In the genomic region with DNA sequence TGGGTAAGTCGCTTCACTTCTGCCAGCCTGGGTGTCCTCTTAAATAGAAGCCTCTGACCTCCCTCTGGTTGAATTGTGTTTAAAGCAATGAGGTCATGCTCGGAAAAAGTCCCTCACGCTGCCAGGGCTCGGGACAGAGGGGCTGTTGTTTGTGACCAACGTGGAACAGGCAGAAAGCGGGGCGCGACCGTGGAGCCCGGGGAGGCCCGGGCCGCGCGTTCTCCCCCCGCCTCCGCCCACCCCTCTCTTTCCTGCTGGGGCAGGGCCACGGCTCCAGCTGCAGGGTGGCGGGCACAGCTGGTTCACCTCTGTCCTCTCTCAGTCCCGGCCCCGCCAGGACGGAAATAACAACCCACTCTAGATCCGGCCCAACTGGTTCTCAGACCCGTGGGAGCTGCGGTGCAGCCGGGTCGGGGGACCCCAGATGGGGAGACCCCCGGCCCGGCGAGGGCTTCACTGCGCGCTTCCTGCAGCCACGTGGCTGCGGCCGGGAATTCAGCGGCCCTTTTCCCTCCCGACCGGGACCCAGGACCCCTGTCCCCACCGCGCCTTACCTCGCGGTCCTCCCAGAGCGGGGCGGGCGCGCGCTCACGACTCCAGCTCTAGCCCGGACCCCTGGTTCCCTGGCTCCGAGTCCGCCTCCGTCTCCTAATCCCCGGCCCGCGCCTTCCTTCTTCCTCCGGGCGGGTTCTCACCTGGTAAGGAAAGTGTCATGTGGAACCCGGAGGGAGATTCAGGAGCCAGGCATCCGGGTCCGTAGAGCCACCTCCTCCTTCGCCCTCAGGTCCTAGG, we compare ENCODE assay signal across 8 cellular contexts. TPM values are rescaled to one million over a fixed set of nuclear protein-coding genes. Genes with fewer than 3 reads are reported as not detected.
DNase-seq lines count a peak whose midpoint lies in the region; ATAC-seq, FAIRE-seq and TF ChIP-seq lines count a peak whose summit lies in the region.

No MANE protein-coding gene starts in this region.

- H3K27me3 ChIP-seq in HepG2 (ENCODE audit: control insufficient read depth in 1 of 2, insufficient read depth in 2 of 2, low read length in 2 of 2) = no peaks in the 10 kb centered on the region; a peak in 1 of 5 replicates

- no peaks in the 10 kb centered on the region for H4K20me1 ChIP-seq in HepG2 (ENCODE audit: insufficient read depth, low read length)

- CTCF ChIA-PET in HepG2 (lab: Yijun Ruan, JAX; ENCODE audit: low intra/inter-chr PET ratio, low total read pairs) = no interaction called here

- BruUV-seq in HepG2 (replicated peaks; lab: Mats Ljungman, UMichigan) = no TSS peak

- H3K4me2 ChIP-seq in HepG2 (ENCODE audit: low read depth, low read length) = peak overlapping the region; percentile 61

- peak overlapping the region; percentile 63 for H3K4me3 ChIP-seq in coronary artery
- H3K4me3 ChIP-seq in HepG2 (replicated peaks in 1 of 3; ENCODE audit: insufficient read depth in 1 of 3, low read depth in 2 of 3, low read length in 3 of 3) = peak overlapping the region; percentile 25 to 59 (median 39); a peak in 4 of 6 replicates

- H3K9me3 ChIP-seq in HepG2 (ENCODE audit: low read length) = no peaks in the 10 kb centered on the region

- peak overlapping the region; percentile 40; the same call in 1 of the 2 replicates for H3K9ac ChIP-seq in HepG2 (ENCODE audit: insufficient read depth, low read depth, low read length)

- ATAC-seq in HepG2 = peak; percentile 36

- peaks cover 19% of the 10 kb centered on the region for H3K4me1 ChIP-seq in HepG2 (ENCODE audit: insufficient read depth, low read length)

- no peak for FAIRE-seq in HepG2 (lab: Jason Lieb, UNC)

- 55% methylated on average over 18 of the region's 60 CpGs for WGBS in HepG2 (ENCODE audit: low lambda C conversion rate)

- POLR2A ChIA-PET in HepG2 (lab: Yijun Ruan, JAX) = no interaction called here

- TF ChIP-seq RAD21 in HepG2 (CRISPR knock-in tag; IDR thresholded peaks at IDR 0.05) = no peak

- no peak overlapping the region for H2AFZ ChIP-seq in HepG2 (ENCODE audit: low read length)

- in situ Hi-C loops in HepG2 (cut with HindIII; ENCODE audit: extremely low pct_ligation_motif_present, low pct_unique_long_range_greater_than_20kb) = loop anchor here (10.0 kb wide), 1 partner anchor 204 kb away; no protein-coding TSS in a partner anchor

- H3K79me2 ChIP-seq in HepG2 (ENCODE audit: insufficient read depth, low read length) = no peaks in the 10 kb centered on the region

- TF ChIP-seq EP300 in HepG2 (IDR thresholded peaks at IDR 0.05; ENCODE audit: low read depth in 2 of 2, low read length in 2 of 2) = no peak
- no peak for TF ChIP-seq EP300 in HepG2 (CRISPR knock-in tag; IDR thresholded peaks at IDR 0.05; ENCODE audit: borderline replicate concordance)

- no peaks in the 10 kb centered on the region for H3K36me3 ChIP-seq in HepG2 (replicated peaks in 1 of 2; ENCODE audit: control insufficient read depth in 1 of 2, insufficient read depth in 2 of 2, low read length in 2 of 2)

- TF ChIP-seq CTCF in coronary artery (IDR thresholded peaks at IDR 0.05) (no peak), HepG2 (CRISPR knock-in tag; IDR thresholded peaks at IDR 0.05) (no peak)

- intact Hi-C loops in HepG2 (cut with micrococcal nuclease; ENCODE audit: unreplicated experiment) = no loop called here

- peak; percentile 29 for DNase-seq in NCI-H69 (lab: John Stamatoyannopoulos, UW)
- no peak for DNase-seq in coronary artery (ENCODE audit: low spot score)
- no peak for DNase-seq in HepG2 (ENCODE audit: low spot score)
- DNase-seq in superior temporal gyrus (ENCODE audit: extremely low spot score) = peak; percentile 49
- DNase-seq in NCI-H510A (lab: John Stamatoyannopoulos, UW) = no peak
- no peak for DNase-seq in NCI-H345 (lab: John Stamatoyannopoulos, UW)
- DNase-seq in GF-D8 (lab: John Stamatoyannopoulos, UW) = no peak
- no peak for DNase-seq in NOMO-1 treated with DMSO at 0.1 percent for 48 hours (lab: John Stamatoyannopoulos, UW; ENCODE audit: unreplicated experiment)

- H3K27ac ChIP-seq in coronary artery (peak overlapping the region; percentile 66 to 75), HepG2 (ENCODE audit: extremely low read length, insufficient read depth, low read length) (no peak overlapping the region)

- TF ChIP-seq POLR2A in HepG2 (IDR thresholded peaks at IDR 0.05; ENCODE audit: insufficient read depth in 1 of 2, low read depth in 2 of 2, low read length in 2 of 2) = no peak

RNA-seq across cellular contexts. Expression of a gene that starts 1.9 kb away (rescaled TPM):
- 0.83 and 1.6 TPM in 2 replicates for total RNA-seq in HepG2 (2016; rRNA removed; fragmentation: Illumina TruSeq; extraction: Trizol)
- total RNA-seq in HepG2 (2016; cell fraction: cytosol; rRNA removed; fragmentation: Illumina TruSeq; extraction: Trizol; ENCODE audit: low read depth) = 1.4 and 3.2 TPM in 2 replicates
- total RNA-seq in HepG2 (2016; cell fraction: insoluble cytoplasmic fraction; rRNA removed; fragmentation: Illumina TruSeq; extraction: Trizol) = 1.00 and 1.6 TPM in 2 replicates
- 1.4 and 1.9 TPM in 2 replicates for total RNA-seq in HepG2 (2016; cell fraction: membrane; rRNA removed; fragmentation: Illumina TruSeq; extraction: Trizol)
- total RNA-seq in HepG2 (2016; cell fraction: nucleus; rRNA removed; fragmentation: Illumina TruSeq; extraction: Trizol) = not detected in 2 replicates
- 0.34 and 0.41 TPM in 2 replicates for polyA plus RNA-seq in HepG2 (2011; rRNA removed)
- polyA plus RNA-seq in HepG2 (2011; cell fraction: cytosol; rRNA removed) = 0.37 and 0.90 TPM in 2 replicates
- polyA plus RNA-seq in HepG2 (2011; cell fraction: nucleus; rRNA removed) = 0.35 and 0.56 TPM in 2 replicates
- polyA plus RNA-seq in HepG2 (2012) = 0.92 and 0.97 TPM in 2 replicates
- 2.2 and 4.1 TPM in 2 replicates for polyA plus RNA-seq in HepG2 (2016; cell fraction: cytosol; fragmentation: Illumina TruSeq; extraction: Trizol; ENCODE audit: low read depth)
- polyA plus RNA-seq in HepG2 (2016; cell fraction: insoluble cytoplasmic fraction; fragmentation: Illumina TruSeq; extraction: Trizol; ENCODE audit: low read depth) = 2.3 and 3.1 TPM in 2 replicates
- 4.7 and 5.9 TPM in 2 replicates for polyA plus RNA-seq in HepG2 (2016; cell fraction: membrane; fragmentation: Illumina TruSeq; extraction: Trizol; ENCODE audit: low read depth)
- 1.2 and 2.4 TPM in 2 replicates for polyA plus RNA-seq in HepG2 (2016; cell fraction: nucleus; fragmentation: Illumina TruSeq; extraction: Trizol; ENCODE audit: insufficient read depth, low read depth)
- polyA minus RNA-seq in HepG2 (2011; rRNA and poly(A)+ RNA removed; ENCODE audit: low replicate concordance) = 0.54 TPM in 1 of 2 replicates, not detected in the other
- polyA minus RNA-seq in HepG2 (2011; cell fraction: cytosol; rRNA and poly(A)+ RNA removed) = 0.79 TPM in 1 of 2 replicates, not detected in the other
- not detected in 2 replicates for polyA minus RNA-seq in HepG2 (2011; cell fraction: nucleus; rRNA and poly(A)+ RNA removed)

RNA-seq across cellular contexts. Expression of a gene that starts 7.6 kb away (rescaled TPM):
- total RNA-seq in HepG2 (2016; rRNA removed; fragmentation: Illumina TruSeq; extraction: Trizol) = 1.5 and 2.9 TPM in 2 replicates
- 0.88 and 1.1 TPM in 2 replicates for total RNA-seq in HepG2 (2016; cell fraction: cytosol; rRNA removed; fragmentation: Illumina TruSeq; extraction: Trizol; ENCODE audit: low read depth)
- total RNA-seq in HepG2 (2016; cell fraction: insoluble cytoplasmic fraction; rRNA removed; fragmentation: Illumina TruSeq; extraction: Trizol) = 1.8 and 2.6 TPM in 2 replicates
- 1.8 and 2.1 TPM in 2 replicates for total RNA-seq in HepG2 (2016; cell fraction: membrane; rRNA removed; fragmentation: Illumina TruSeq; extraction: Trizol)
- 1.9 and 2.7 TPM in 2 replicates for total RNA-seq in HepG2 (2016; cell fraction: nucleus; rRNA removed; fragmentation: Illumina TruSeq; extraction: Trizol)
- polyA plus RNA-seq in HepG2 (2011; rRNA removed) = 0.75 and 1.2 TPM in 2 replicates
- 0.86 and 1.8 TPM in 2 replicates for polyA plus RNA-seq in HepG2 (2011; cell fraction: cytosol; rRNA removed)
- 1.7 TPM in 2 replicates for polyA plus RNA-seq in HepG2 (2011; cell fraction: nucleus; rRNA removed)
- 1.5 and 1.8 TPM in 2 replicates for polyA plus RNA-seq in HepG2 (2012)
- polyA plus RNA-seq in HepG2 (2016; cell fraction: cytosol; fragmentation: Illumina TruSeq; extraction: Trizol; ENCODE audit: low read depth) = 0.32 and 0.38 TPM in 2 replicates
- polyA plus RNA-seq in HepG2 (2016; cell fraction: insoluble cytoplasmic fraction; fragmentation: Illumina TruSeq; extraction: Trizol; ENCODE audit: low read depth) = 1.4 and 1.5 TPM in 2 replicates
- polyA plus RNA-seq in HepG2 (2016; cell fraction: membrane; fragmentation: Illumina TruSeq; extraction: Trizol; ENCODE audit: low read depth) = 0.65 and 1.0 TPM in 2 replicates
- polyA plus RNA-seq in HepG2 (2016; cell fraction: nucleus; fragmentation: Illumina TruSeq; extraction: Trizol; ENCODE audit: insufficient read depth, low read depth) = 0.95 and 1.2 TPM in 2 replicates
- polyA minus RNA-seq in HepG2 (2011; rRNA and poly(A)+ RNA removed; ENCODE audit: low replicate concordance) = 5.7 and 6.2 TPM in 2 replicates
- polyA minus RNA-seq in HepG2 (2011; cell fraction: cytosol; rRNA and poly(A)+ RNA removed) = 3.4 and 3.7 TPM in 2 replicates
- polyA minus RNA-seq in HepG2 (2011; cell fraction: nucleus; rRNA and poly(A)+ RNA removed) = 2.7 and 3.9 TPM in 2 replicates

RNA-seq across cellular contexts. Expression of a gene that starts 22.2 kb away (rescaled TPM):
- total RNA-seq in HepG2 (2016; rRNA removed; fragmentation: Illumina TruSeq; extraction: Trizol) = 5.8 and 14.3 TPM in 2 replicates
- total RNA-seq in HepG2 (2016; cell fraction: cytosol; rRNA removed; fragmentation: Illumina TruSeq; extraction: Trizol; ENCODE audit: low read depth) = 1.1 and 2.1 TPM in 2 replicates
- total RNA-seq in HepG2 (2016; cell fraction: insoluble cytoplasmic fraction; rRNA removed; fragmentation: Illumina TruSeq; extraction: Trizol) = 4.7 and 13.0 TPM in 2 replicates
- total RNA-seq in HepG2 (2016; cell fraction: membrane; rRNA removed; fragmentation: Illumina TruSeq; extraction: Trizol) = 4.0 TPM in 2 replicates
- total RNA-seq in HepG2 (2016; cell fraction: nucleus; rRNA removed; fragmentation: Illumina TruSeq; extraction: Trizol) = 28.1 and 29.6 TPM in 2 replicates
- polyA plus RNA-seq in HepG2 (2011; rRNA removed) = 38.3 and 41.9 TPM in 2 replicates
- polyA plus RNA-seq in HepG2 (2011; cell fraction: cytosol; rRNA removed) = 3.2 and 6.8 TPM in 2 replicates
- polyA plus RNA-seq in HepG2 (2011; cell fraction: nucleus; rRNA removed) = 519 and 637 TPM in 2 replicates
- 46.6 and 63.0 TPM in 2 replicates for polyA plus RNA-seq in HepG2 (2012)
- 0.46 and 0.71 TPM in 2 replicates for polyA plus RNA-seq in HepG2 (2016; cell fraction: cytosol; fragmentation: Illumina TruSeq; extraction: Trizol; ENCODE audit: low read depth)
- 5.1 and 9.7 TPM in 2 replicates for polyA plus RNA-seq in HepG2 (2016; cell fraction: insoluble cytoplasmic fraction; fragmentation: Illumina TruSeq; extraction: Trizol; ENCODE audit: low read depth)
- 1.5 and 2.8 TPM in 2 replicates for polyA plus RNA-seq in HepG2 (2016; cell fraction: membrane; fragmentation: Illumina TruSeq; extraction: Trizol; ENCODE audit: low read depth)
- 151 and 199 TPM in 2 replicates for polyA plus RNA-seq in HepG2 (2016; cell fraction: nucleus; fragmentation: Illumina TruSeq; extraction: Trizol; ENCODE audit: insufficient read depth, low read depth)
- polyA minus RNA-seq in HepG2 (2011; rRNA and poly(A)+ RNA removed; ENCODE audit: low replicate concordance) = 27.1 and 40.7 TPM in 2 replicates
- polyA minus RNA-seq in HepG2 (2011; cell fraction: cytosol; rRNA and poly(A)+ RNA removed) = 10.7 and 13.3 TPM in 2 replicates
- 60.4 and 69.7 TPM in 2 replicates for polyA minus RNA-seq in HepG2 (2011; cell fraction: nucleus; rRNA and poly(A)+ RNA removed)

RNA-seq across cellular contexts. Expression of a gene that starts 31.4 kb away (rescaled TPM):
- 0.76 and 1.3 TPM in 2 replicates for total RNA-seq in HepG2 (2016; rRNA removed; fragmentation: Illumina TruSeq; extraction: Trizol)
- 0.81 and 1.1 TPM in 2 replicates for total RNA-seq in HepG2 (2016; cell fraction: cytosol; rRNA removed; fragmentation: Illumina TruSeq; extraction: Trizol; ENCODE audit: low read depth)
- 0.92 and 0.93 TPM in 2 replicates for total RNA-seq in HepG2 (2016; cell fraction: insoluble cytoplasmic fraction; rRNA removed; fragmentation: Illumina TruSeq; extraction: Trizol)
- total RNA-seq in HepG2 (2016; cell fraction: membrane; rRNA removed; fragmentation: Illumina TruSeq; extraction: Trizol) = 0.34 and 0.46 TPM in 2 replicates
- not detected in 2 replicates for total RNA-seq in HepG2 (2016; cell fraction: nucleus; rRNA removed; fragmentation: Illumina TruSeq; extraction: Trizol)
- polyA plus RNA-seq in HepG2 (2011; rRNA removed) = 1.9 and 3.6 TPM in 2 replicates
- polyA plus RNA-seq in HepG2 (2011; cell fraction: cytosol; rRNA removed) = 1.6 and 2.5 TPM in 2 replicates
- polyA plus RNA-seq in HepG2 (2011; cell fraction: nucleus; rRNA removed) = 1.1 TPM in 1 of 2 replicates, not detected in the other
- polyA plus RNA-seq in HepG2 (2012) = 0.46 and 0.76 TPM in 2 replicates
- 1.2 and 1.3 TPM in 2 replicates for polyA plus RNA-seq in HepG2 (2016; cell fraction: cytosol; fragmentation: Illumina TruSeq; extraction: Trizol; ENCODE audit: low read depth)
- 0.67 TPM in 1 of 2 replicates, not detected in the other for polyA plus RNA-seq in HepG2 (2016; cell fraction: insoluble cytoplasmic fraction; fragmentation: Illumina TruSeq; extraction: Trizol; ENCODE audit: low read depth)
- polyA plus RNA-seq in HepG2 (2016; cell fraction: membrane; fragmentation: Illumina TruSeq; extraction: Trizol; ENCODE audit: low read depth) = 0.65 TPM in 1 of 2 replicates, not detected in the other
- 1.3 and 2.0 TPM in 2 replicates for polyA plus RNA-seq in HepG2 (2016; cell fraction: nucleus; fragmentation: Illumina TruSeq; extraction: Trizol; ENCODE audit: insufficient read depth, low read depth)
- polyA minus RNA-seq in HepG2 (2011; rRNA and poly(A)+ RNA removed; ENCODE audit: low replicate concordance) = not detected in 2 replicates
- polyA minus RNA-seq in HepG2 (2011; cell fraction: cytosol; rRNA and poly(A)+ RNA removed) = not detected in 2 replicates
- polyA minus RNA-seq in HepG2 (2011; cell fraction: nucleus; rRNA and poly(A)+ RNA removed) = not detected in 2 replicates

RNA-seq across cellular contexts. Expression of a gene that starts 55.9 kb away (rescaled TPM):
- 10.6 and 19.9 TPM in 2 replicates for total RNA-seq in HepG2 (2016; rRNA removed; fragmentation: Illumina TruSeq; extraction: Trizol)
- 24.8 and 26.4 TPM in 2 replicates for total RNA-seq in HepG2 (2016; cell fraction: cytosol; rRNA removed; fragmentation: Illumina TruSeq; extraction: Trizol; ENCODE audit: low read depth)
- total RNA-seq in HepG2 (2016; cell fraction: insoluble cytoplasmic fraction; rRNA removed; fragmentation: Illumina TruSeq; extraction: Trizol) = 9.4 and 21.3 TPM in 2 replicates
- 27.7 and 30.4 TPM in 2 replicates for total RNA-seq in HepG2 (2016; cell fraction: membrane; rRNA removed; fragmentation: Illumina TruSeq; extraction: Trizol)
- 16.5 and 20.3 TPM in 2 replicates for total RNA-seq in HepG2 (2016; cell fraction: nucleus; rRNA removed; fragmentation: Illumina TruSeq; extraction: Trizol)
- polyA plus RNA-seq in HepG2 (2011; rRNA removed) = 6.9 and 8.9 TPM in 2 replicates
- polyA plus RNA-seq in HepG2 (2011; cell fraction: cytosol; rRNA removed) = 7.0 and 10.7 TPM in 2 replicates
- 13.2 and 17.7 TPM in 2 replicates for polyA plus RNA-seq in HepG2 (2011; cell fraction: nucleus; rRNA removed)
- 4.1 and 6.2 TPM in 2 replicates for polyA plus RNA-seq in HepG2 (2012)
- 27.2 and 29.7 TPM in 2 replicates for polyA plus RNA-seq in HepG2 (2016; cell fraction: cytosol; fragmentation: Illumina TruSeq; extraction: Trizol; ENCODE audit: low read depth)
- 11.5 and 12.2 TPM in 2 replicates for polyA plus RNA-seq in HepG2 (2016; cell fraction: insoluble cytoplasmic fraction; fragmentation: Illumina TruSeq; extraction: Trizol; ENCODE audit: low read depth)
- polyA plus RNA-seq in HepG2 (2016; cell fraction: membrane; fragmentation: Illumina TruSeq; extraction: Trizol; ENCODE audit: low read depth) = 29.0 and 29.3 TPM in 2 replicates
- polyA plus RNA-seq in HepG2 (2016; cell fraction: nucleus; fragmentation: Illumina TruSeq; extraction: Trizol; ENCODE audit: insufficient read depth, low read depth) = 34.6 and 38.5 TPM in 2 replicates
- polyA minus RNA-seq in HepG2 (2011; rRNA and poly(A)+ RNA removed; ENCODE audit: low replicate concordance) = 15.4 TPM in 1 of 2 replicates, not detected in the other
- 6.2 and 9.2 TPM in 2 replicates for polyA minus RNA-seq in HepG2 (2011; cell fraction: cytosol; rRNA and poly(A)+ RNA removed)
- 2.6 and 3.9 TPM in 2 replicates for polyA minus RNA-seq in HepG2 (2011; cell fraction: nucleus; rRNA and poly(A)+ RNA removed)

Comparison
In these comparisons a context has a peak if more than half of its experiments do, and no peak if none do; other contexts are left out.
1. DNase-seq: peak in NCI-H69 (single experiment) and superior temporal gyrus (single experiment); none in coronary artery (single experiment), HepG2 (single experiment), NCI-H510A (single experiment), NCI-H345 (single experiment), GF-D8 (single experiment) and NOMO-1 treated with DMSO at 0.1 percent for 48 hours (single experiment).